In genomic region chr2:200405599-200406298, GRCh38 we compare ENCODE assay signal across 8 cellular contexts.
DNase-seq lines count a peak whose midpoint lies in the region; ATAC-seq, FAIRE-seq and TF ChIP-seq lines count a peak whose summit lies in the region.

No MANE protein-coding gene starts in this region.

- DNase-seq in Caki2 (ENCODE audit: low read depth), result peak; percentile 93
- peak; percentile 85 for DNase-seq in NCI-H82 (lab: John Stamatoyannopoulos, UW)
- DNase-seq in bronchial epithelial cell (ENCODE audit: low read depth), result peak; percentile 95
- DNase-seq in mesenchymal stem cell, result peak; percentile 93
- DNase-seq in midbrain (lab: John Stamatoyannopoulos, UW), result no peak
- DNase-seq in GM13977 (ENCODE audit: low spot score), result no peak
- DNase-seq in germinal center (ENCODE audit: low spot score), result no peak

- WGBS in mesenchymal stem cell, result no CpG with 5 or more reads among the region's 1 CpG

- no peak overlapping the region for H2AK5ac ChIP-seq in mesenchymal stem cell (ENCODE audit: low read length, severe bottlenecking)

- H3K79me1 ChIP-seq in mesenchymal stem cell (replicated peaks; ENCODE audit: low read length, poor library complexity, severe bottlenecking), result peaks cover 15% of the 10 kb centered on the region

- no peak overlapping the region for H2BK120ac ChIP-seq in mesenchymal stem cell (ENCODE audit: low read depth, low read length)

- ATAC-seq in HG02610 (IDR thresholded peaks at IDR 0.05; ENCODE audit: unreplicated experiment), result peak; percentile 85

- no peak for FAIRE-seq in bronchial epithelial cell (lab: Jason Lieb, UNC)

- H4K8ac ChIP-seq in mesenchymal stem cell (ENCODE audit: low read length), result no peak overlapping the region

- H3K27me3 ChIP-seq in bronchial epithelial cell (ENCODE audit: control insufficient read depth, insufficient read depth, low read length), result no peaks in the 10 kb centered on the region
- no peaks in the 10 kb centered on the region for H3K27me3 ChIP-seq in mesenchymal stem cell (ENCODE audit: control insufficient read depth in 1 of 2, insufficient read depth in 1 of 2, low read length in 2 of 2)

- H3K23ac ChIP-seq in mesenchymal stem cell (ENCODE audit: low read length in 2 of 2), result no peak overlapping the region

- peak overlapping the region; percentile 76 for H3K9ac ChIP-seq in mesenchymal stem cell (ENCODE audit: low read length)

- H3K9me3 ChIP-seq in mesenchymal stem cell (ENCODE audit: control insufficient read depth, low read length), result no peaks in the 10 kb centered on the region

- H4K91ac ChIP-seq in mesenchymal stem cell (ENCODE audit: low read length), result no peak overlapping the region

- H3K36me3 ChIP-seq in bronchial epithelial cell (ENCODE audit: control insufficient read depth, insufficient read depth, low read length), result peaks cover 2% of the 10 kb centered on the region
- no peaks in the 10 kb centered on the region for H3K36me3 ChIP-seq in mesenchymal stem cell (ENCODE audit: control insufficient read depth in 1 of 2, insufficient read depth in 2 of 2, low read depth in 1 of 2, low read length in 2 of 2)

- peaks cover 19% of the 10 kb centered on the region for H3K4me1 ChIP-seq in mesenchymal stem cell (ENCODE audit: control insufficient read depth, insufficient read depth, low read depth, low read length)

- H2AFZ ChIP-seq in mesenchymal stem cell (ENCODE audit: low read depth, low read length), result no peak overlapping the region

- no peak overlapping the region for H3K4me2 ChIP-seq in mesenchymal stem cell (ENCODE audit: low read length, poor library complexity, severe bottlenecking)

- peak overlapping the region; percentile 21 for H2BK5ac ChIP-seq in mesenchymal stem cell (ENCODE audit: low read depth, low read length, poor library complexity, severe bottlenecking)

- H3K4ac ChIP-seq in mesenchymal stem cell (ENCODE audit: low read depth in 1 of 2, low read length in 2 of 2), result peak overlapping the region in 1 of 2 experiments; percentile 52

- no peak overlapping the region for H3K4me3 ChIP-seq in bronchial epithelial cell (ENCODE audit: low read depth, low read length)
- peak overlapping the region in 1 of 2 experiments; percentile 48 for H3K4me3 ChIP-seq in mesenchymal stem cell (ENCODE audit: insufficient read depth in 1 of 2, low read depth in 1 of 2, low read length in 2 of 2)

- H3K18ac ChIP-seq in mesenchymal stem cell (ENCODE audit: low read depth in 1 of 2, low read length in 2 of 2), result peak overlapping the region in 1 of 2 experiments; percentile 34

- no peak overlapping the region for H3K14ac ChIP-seq in mesenchymal stem cell (ENCODE audit: low read length in 2 of 2)

- H3K27ac ChIP-seq in mesenchymal stem cell (ENCODE audit: low read length, poor library complexity, severe bottlenecking), result peak overlapping the region; percentile 96

- H2BK12ac ChIP-seq in mesenchymal stem cell (ENCODE audit: low read length in 2 of 2), result peak overlapping the region in 1 of 2 experiments; percentile 54

- no peak for TF ChIP-seq CTCF in bronchial epithelial cell (IDR thresholded peaks at IDR 0.05; ENCODE audit: insufficient read depth, low read length, severe bottlenecking)
- no peak for TF ChIP-seq CTCF in GM13977 (IDR thresholded peaks at IDR 0.05; ENCODE audit: extremely low read depth, insufficient read depth, missing control alignments)

- in situ Hi-C loops in Caki2 (cut with HindIII; ENCODE audit: low pct_unique_long_range_greater_than_20kb, low sequenced_read_pairs), result no loop called here
- in situ Hi-C loops in GM13977 (cut with MboI; ENCODE audit: low pct_unique_long_range_greater_than_20kb, low sequenced_read_pairs, unreplicated experiment), result no loop called here

- H2BK15ac ChIP-seq in mesenchymal stem cell (ENCODE audit: low read depth, poor library complexity, severe bottlenecking), result no peak overlapping the region

Comparison
In these comparisons a context has a peak if more than half of its experiments do, and no peak if none do; other contexts are left out.
1. DNase-seq: peak in Caki2 (single experiment), NCI-H82 (single experiment), bronchial epithelial cell (single experiment) and mesenchymal stem cell (single experiment); none in midbrain (single experiment), GM13977 (single experiment) and germinal center (single experiment).